ENCODE assay signal across 1 cellular context in the genomic region with DNA sequence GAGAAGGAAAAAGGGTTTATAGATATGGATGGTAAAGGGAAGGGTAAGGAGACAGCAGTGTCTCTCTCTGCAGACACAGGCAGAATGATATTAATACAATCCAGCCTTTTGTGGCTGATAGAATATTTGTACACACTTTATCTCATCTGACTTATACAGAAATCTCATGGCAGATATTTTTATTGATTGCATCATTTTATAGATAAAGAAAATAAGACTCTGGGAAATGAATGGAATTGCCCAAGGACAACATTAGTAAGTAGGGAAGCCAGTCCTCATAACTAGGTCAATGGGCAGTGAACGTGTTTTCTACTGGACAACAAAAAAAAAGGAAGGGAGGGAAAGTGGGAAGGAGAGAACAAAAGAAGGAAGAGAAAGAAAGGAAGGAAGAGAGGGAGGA.
TF ChIP-seq lines count a peak whose summit lies in the region.

No MANE protein-coding gene starts in this region.

TF ChIP-seq in GM23338, 12 proteins besides CTCF, POLR2A, EP300 and RAD21 (continued from another document):
- TF ChIP-seq EZH2 (IDR thresholded peaks at IDR 0.05; ENCODE audit: low read depth, unreplicated experiment) = no peak
- no peak for TF ChIP-seq EZH2phosphoT487 (IDR thresholded peaks at IDR 0.05; ENCODE audit: unreplicated experiment)
- TF ChIP-seq STAT1 (IDR thresholded peaks at IDR 0.05; ENCODE audit: unreplicated experiment) = no peak
- TF ChIP-seq POLR2AphosphoS5 (IDR thresholded peaks at IDR 0.05; ENCODE audit: low read depth) = no peak
- TF ChIP-seq, protein P1, sequence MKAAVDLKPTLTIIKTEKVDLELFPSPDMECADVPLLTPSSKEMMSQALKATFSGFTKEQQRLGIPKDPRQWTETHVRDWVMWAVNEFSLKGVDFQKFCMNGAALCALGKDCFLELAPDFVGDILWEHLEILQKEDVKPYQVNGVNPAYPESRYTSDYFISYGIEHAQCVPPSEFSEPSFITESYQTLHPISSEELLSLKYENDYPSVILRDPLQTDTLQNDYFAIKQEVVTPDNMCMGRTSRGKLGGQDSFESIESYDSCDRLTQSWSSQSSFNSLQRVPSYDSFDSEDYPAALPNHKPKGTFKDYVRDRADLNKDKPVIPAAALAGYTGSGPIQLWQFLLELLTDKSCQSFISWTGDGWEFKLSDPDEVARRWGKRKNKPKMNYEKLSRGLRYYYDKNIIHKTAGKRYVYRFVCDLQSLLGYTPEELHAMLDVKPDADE (IDR thresholded peaks at IDR 0.05) = no peak
- TF ChIP-seq, protein P2, sequence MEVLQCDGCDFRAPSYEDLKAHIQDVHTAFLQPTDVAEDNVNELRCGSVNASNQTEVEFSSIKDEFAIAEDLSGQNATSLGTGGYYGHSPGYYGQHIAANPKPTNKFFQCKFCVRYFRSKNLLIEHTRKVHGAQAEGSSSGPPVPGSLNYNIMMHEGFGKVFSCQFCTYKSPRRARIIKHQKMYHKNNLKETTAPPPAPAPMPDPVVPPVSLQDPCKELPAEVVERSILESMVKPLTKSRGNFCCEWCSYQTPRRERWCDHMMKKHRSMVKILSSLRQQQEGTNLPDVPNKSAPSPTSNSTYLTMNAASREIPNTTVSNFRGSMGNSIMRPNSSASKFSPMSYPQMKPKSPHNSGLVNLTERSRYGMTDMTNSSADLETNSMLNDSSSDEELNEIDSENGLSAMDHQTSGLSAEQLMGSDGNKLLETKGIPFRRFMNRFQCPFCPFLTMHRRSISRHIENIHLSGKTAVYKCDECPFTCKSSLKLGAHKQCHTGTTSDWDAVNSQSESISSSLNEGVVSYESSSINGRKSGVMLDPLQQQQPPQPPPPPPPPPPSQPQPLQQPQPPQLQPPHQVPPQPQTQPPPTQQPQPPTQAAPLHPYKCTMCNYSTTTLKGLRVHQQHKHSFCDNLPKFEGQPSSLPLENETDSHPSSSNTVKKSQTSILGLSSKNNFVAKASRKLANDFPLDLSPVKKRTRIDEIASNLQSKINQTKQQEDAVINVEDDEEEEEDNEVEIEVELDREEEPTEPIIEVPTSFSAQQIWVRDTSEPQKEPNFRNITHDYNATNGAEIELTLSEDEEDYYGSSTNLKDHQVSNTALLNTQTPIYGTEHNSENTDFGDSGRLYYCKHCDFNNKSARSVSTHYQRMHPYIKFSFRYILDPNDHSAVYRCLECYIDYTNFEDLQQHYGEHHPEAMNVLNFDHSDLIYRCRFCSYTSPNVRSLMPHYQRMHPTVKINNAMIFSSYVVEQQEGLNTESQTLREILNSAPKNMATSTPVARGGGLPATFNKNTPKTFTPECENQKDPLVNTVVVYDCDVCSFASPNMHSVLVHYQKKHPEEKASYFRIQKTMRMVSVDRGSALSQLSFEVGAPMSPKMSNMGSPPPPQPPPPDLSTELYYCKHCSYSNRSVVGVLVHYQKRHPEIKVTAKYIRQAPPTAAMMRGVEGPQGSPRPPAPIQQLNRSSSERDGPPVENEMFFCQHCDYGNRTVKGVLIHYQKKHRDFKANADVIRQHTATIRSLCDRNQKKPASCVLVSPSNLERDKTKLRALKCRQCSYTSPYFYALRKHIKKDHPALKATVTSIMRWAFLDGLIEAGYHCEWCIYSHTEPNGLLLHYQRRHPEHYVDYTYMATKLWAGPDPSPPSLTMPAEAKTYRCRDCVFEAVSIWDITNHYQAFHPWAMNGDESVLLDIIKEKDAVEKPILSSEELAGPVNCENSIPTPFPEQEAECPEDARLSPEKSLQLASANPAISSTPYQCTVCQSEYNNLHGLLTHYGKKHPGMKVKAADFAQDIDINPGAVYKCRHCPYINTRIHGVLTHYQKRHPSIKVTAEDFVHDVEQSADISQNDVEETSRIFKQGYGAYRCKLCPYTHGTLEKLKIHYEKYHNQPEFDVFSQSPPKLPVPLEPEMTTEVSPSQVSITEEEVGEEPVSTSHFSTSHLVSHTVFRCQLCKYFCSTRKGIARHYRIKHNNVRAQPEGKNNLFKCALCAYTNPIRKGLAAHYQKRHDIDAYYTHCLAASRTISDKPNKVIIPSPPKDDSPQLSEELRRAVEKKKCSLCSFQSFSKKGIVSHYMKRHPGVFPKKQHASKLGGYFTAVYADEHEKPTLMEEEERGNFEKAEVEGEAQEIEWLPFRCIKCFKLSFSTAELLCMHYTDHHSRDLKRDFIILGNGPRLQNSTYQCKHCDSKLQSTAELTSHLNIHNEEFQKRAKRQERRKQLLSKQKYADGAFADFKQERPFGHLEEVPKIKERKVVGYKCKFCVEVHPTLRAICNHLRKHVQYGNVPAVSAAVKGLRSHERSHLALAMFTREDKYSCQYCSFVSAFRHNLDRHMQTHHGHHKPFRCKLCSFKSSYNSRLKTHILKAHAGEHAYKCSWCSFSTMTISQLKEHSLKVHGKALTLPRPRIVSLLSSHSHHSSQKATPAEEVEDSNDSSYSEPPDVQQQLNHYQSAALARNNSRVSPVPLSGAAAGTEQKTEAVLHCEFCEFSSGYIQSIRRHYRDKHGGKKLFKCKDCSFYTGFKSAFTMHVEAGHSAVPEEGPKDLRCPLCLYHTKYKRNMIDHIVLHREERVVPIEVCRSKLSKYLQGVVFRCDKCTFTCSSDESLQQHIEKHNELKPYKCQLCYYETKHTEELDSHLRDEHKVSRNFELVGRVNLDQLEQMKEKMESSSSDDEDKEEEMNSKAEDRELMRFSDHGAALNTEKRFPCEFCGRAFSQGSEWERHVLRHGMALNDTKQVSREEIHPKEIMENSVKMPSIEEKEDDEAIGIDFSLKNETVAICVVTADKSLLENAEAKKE (CRISPR knock-in tag; IDR thresholded peaks at IDR 0.05) = no peak
